Comparison of ENCODE assay signal across 7 cellular contexts in genomic region chr10:100020161-100020882, GRCh38.
A peak's percentile ranks its signal among the peaks of the same experiment; 100 is the strongest.
DNase-seq lines count a peak whose midpoint lies in the region; ATAC-seq and TF ChIP-seq lines count a peak whose summit lies in the region.

No MANE protein-coding gene starts in this region.

- H3K4me2 ChIP-seq in parathyroid adenoma (ENCODE audit: low read length): no peak overlapping the region

- ATAC-seq in GM19043 (IDR thresholded peaks at IDR 0.05; ENCODE audit: low read depth, unreplicated experiment) (peak; percentile 74), HG02973 (IDR thresholded peaks at IDR 0.05; ENCODE audit: unreplicated experiment) (peak; percentile 78)

- H3K4me3 ChIP-seq in parathyroid adenoma (ENCODE audit: low read depth, low read length): no peak overlapping the region

- H3K4me1 ChIP-seq in parathyroid adenoma: peaks cover 28% of the 10 kb centered on the region

- H3K27ac ChIP-seq in parathyroid adenoma: peak overlapping the region; percentile 57

- H3K36me3 ChIP-seq in parathyroid adenoma (ENCODE audit: control insufficient read depth, insufficient read depth, low read length): no peaks in the 10 kb centered on the region

- H2AFZ ChIP-seq in parathyroid adenoma: peak overlapping the region; percentile 35

- H3K9me3 ChIP-seq in parathyroid adenoma (ENCODE audit: control insufficient read depth, low read length): no peaks in the 10 kb centered on the region

- H3K27me3 ChIP-seq in parathyroid adenoma (ENCODE audit: control insufficient read depth, insufficient read depth, low read length): no peaks in the 10 kb centered on the region

- TF ChIP-seq CTCF in parathyroid adenoma (IDR thresholded peaks at IDR 0.05): no peak

- no peak overlapping the region for H3K9ac ChIP-seq in parathyroid adenoma

- H3K79me2 ChIP-seq in parathyroid adenoma: no peaks in the 10 kb centered on the region

- DNase-seq in NCI-H69 (lab: John Stamatoyannopoulos, UW) (peak; percentile 92), CD1c-positive myeloid dendritic cell (ENCODE audit: extremely low spot score) (no peak), Ammon's horn (ENCODE audit: low spot score) (no peak), MV-4-11 (lab: John Stamatoyannopoulos, UW) (no peak)
